In genomic region chr22:36763576-36763975, GRCh38 we compare ENCODE assay signal across 28 cellular contexts. TPM values are rescaled to one million over a fixed set of nuclear protein-coding genes. Genes with fewer than 3 reads are reported as not detected.
DNase-seq lines count a peak whose midpoint lies in the region; ATAC-seq and TF ChIP-seq lines count a peak whose summit lies in the region.
"Had no signal": no experiment of that assay in that cellular context is flagged by ENCODE, and none has a peak within 500 bp of the region (broad histone marks: within the 10 kb centered on the region; RNA-seq: fewer than 3 reads in every experiment).

No MANE protein-coding gene starts in this region.

- no peak for TF ChIP-seq POLR2A in spleen (IDR thresholded peaks at IDR 0.05)

- H3K4me3 ChIP-seq in spleen, result no peak overlapping the region
- H3K4me3 ChIP-seq in smooth muscle cell, result no peak overlapping the region
- H3K4me3 ChIP-seq: heart right ventricle, prostate gland had no signal

- H3K79me2 ChIP-seq in smooth muscle cell (ENCODE audit: low read depth), result no peaks in the 10 kb centered on the region

- H3K36me3 ChIP-seq in spleen, result peaks cover 0 to 67% (median 14%) of the 10 kb centered on the region in 6 donors
- H3K36me3 ChIP-seq in smooth muscle cell (ENCODE audit: low read depth), result no peaks in the 10 kb centered on the region
- H3K36me3 ChIP-seq: prostate gland had no signal

- H3K27ac ChIP-seq in spleen (no peak overlapping the region), smooth muscle cell (ENCODE audit: low read depth) (no peak overlapping the region)
- H3K27ac ChIP-seq: heart right ventricle, prostate gland had no signal

- POLR2A ChIA-PET in MCF 10A (lab: Yijun Ruan, JAX), result interaction anchor here (0.7 to 6.8 kb wide), 16 partner anchors 10 to 256 kb away, joined by 3 to 69 read pairs (median 6); partner anchors contain the start of genes EIF3D, FOXRED2 and IFT27

- DNase-seq in HPDE6-E6E7 (ENCODE audit: extremely low spot score) (peak; percentile 74), MCF 10A (ENCODE audit: unreplicated experiment) (peak; percentile 87), islet precursor cell (peak; percentile 39), spleen (peak; percentile 33), NCI-H69 (lab: John Stamatoyannopoulos, UW) (no peak), smooth muscle cell (lab: John Stamatoyannopoulos, UW; ENCODE audit: unreplicated experiment) (no peak)
- DNase-seq: activated B cell treated with CpG ODN at 0.5 μM for 24 hours; aorta; central memory CD4-positive, alpha-beta T cell; DMS79; foreskin fibroblast; heart right ventricle; immature natural killer cell; midbrain; NCI-H1048; NCI-H1694 treated with DMSO at 0.1 percent for 48 hours; stimulated activated CD4-positive, alpha-beta T cell treated with anti-CD3 and anti-CD28 coated beads, Interleukin-1b, Interleukin-23, amount 100 ng/mL, for 48 hours; T-helper 9 cell had no signal

- H3K27me3 Mint-ChIP-seq in MCF 10A (ENCODE audit: insufficient read depth, unreplicated experiment), result no peaks in the 10 kb centered on the region
- H3K27me3 Mint-ChIP-seq: activated B cell treated with CpG ODN at 0.5 μM for 24 hours; activated naive CD4-positive, alpha-beta T cell treated with anti-CD3 and anti-CD28 coated beads, Interleukin-2, amount 50 U/mL, for 24 hours had no signal

- CTCF ChIA-PET in MCF 10A (lab: Yijun Ruan, JAX), result interaction anchor here (0.6 to 13.8 kb wide), 6 partner anchors 7 to 460 kb away, joined by 3 to 158 read pairs (median 4); no protein-coding TSS in a partner anchor

- no peaks in the 10 kb centered on the region for H3K36me3 Mint-ChIP-seq in MCF 10A (ENCODE audit: insufficient read depth, unreplicated experiment)
- H3K36me3 Mint-ChIP-seq: activated naive CD4-positive, alpha-beta T cell treated with anti-CD3 and anti-CD28 coated beads, Interleukin-2, amount 50 U/mL, for 24 hours had no signal

- peak overlapping the region; percentile 52 for H3K27ac Mint-ChIP-seq in MCF 10A (ENCODE audit: low read depth, unreplicated experiment)
- H3K27ac Mint-ChIP-seq: activated B cell treated with CpG ODN at 0.5 μM for 24 hours; activated naive CD4-positive, alpha-beta T cell treated with anti-CD3 and anti-CD28 coated beads, Interleukin-2, amount 50 U/mL, for 24 hours; activated T-helper 1 cell treated with anti-CD3 and anti-CD28 coated beads, Interleukin-12 subunit alpha, Interleukin-12 subunit beta, Interleukin-2, Interleukin-4 antibody, amounts not matched to agents 30 ng/mL and 10 ng/mL and 1 ng/mL, durations not matched to agents 14 hours and 24 hours and 36 hours; immature natural killer cell had no signal

- H3K27me3 ChIP-seq in spleen (replicated peaks in 1 of 7), result no peaks in the 10 kb centered on the region
- H3K27me3 ChIP-seq in smooth muscle cell (ENCODE audit: low read depth), result no peaks in the 10 kb centered on the region
- H3K27me3 ChIP-seq: heart right ventricle had no signal

- no peak overlapping the region for H3K4me2 ChIP-seq in smooth muscle cell

- H3K9me3 Mint-ChIP-seq in MCF 10A (ENCODE audit: unreplicated experiment), result no peaks in the 10 kb centered on the region
- H3K9me3 Mint-ChIP-seq: activated B cell treated with CpG ODN at 0.5 μM for 24 hours; activated naive CD4-positive, alpha-beta T cell treated with anti-CD3 and anti-CD28 coated beads, Interleukin-2, amount 50 U/mL, for 24 hours; activated T-helper 1 cell treated with anti-CD3 and anti-CD28 coated beads, Interleukin-12 subunit alpha, Interleukin-12 subunit beta, Interleukin-2, Interleukin-4 antibody, amounts not matched to agents 30 ng/mL and 10 ng/mL and 1 ng/mL, durations not matched to agents 14 hours and 24 hours and 36 hours; immature natural killer cell; neural crest cell had no signal

- H3K4me1 Mint-ChIP-seq in MCF 10A (ENCODE audit: insufficient read depth, unreplicated experiment), result peaks cover 29% of the 10 kb centered on the region
- H3K4me1 Mint-ChIP-seq: activated B cell treated with CpG ODN at 0.5 μM for 24 hours; activated naive CD4-positive, alpha-beta T cell treated with anti-CD3 and anti-CD28 coated beads, Interleukin-2, amount 50 U/mL, for 24 hours; immature natural killer cell; neural crest cell had no signal

- no peaks in the 10 kb centered on the region for H3K9me3 ChIP-seq in spleen
- H3K9me3 ChIP-seq in smooth muscle cell (replicated peaks; ENCODE audit: low read depth), result no peaks in the 10 kb centered on the region
- H3K9me3 ChIP-seq: heart right ventricle, prostate gland had no signal

- peak overlapping the region; percentile 12 for H3K4me3 Mint-ChIP-seq in MCF 10A (ENCODE audit: unreplicated experiment)
- H3K4me3 Mint-ChIP-seq: activated B cell treated with CpG ODN at 0.5 μM for 24 hours; activated naive CD4-positive, alpha-beta T cell treated with anti-CD3 and anti-CD28 coated beads, Interleukin-2, amount 50 U/mL, for 24 hours; activated T-helper 1 cell treated with anti-CD3 and anti-CD28 coated beads, Interleukin-12 subunit alpha, Interleukin-12 subunit beta, Interleukin-2, Interleukin-4 antibody, amounts not matched to agents 30 ng/mL and 10 ng/mL and 1 ng/mL, durations not matched to agents 14 hours and 24 hours and 36 hours; immature natural killer cell; neural crest cell had no signal

- no peak overlapping the region for H3K9ac ChIP-seq in smooth muscle cell (ENCODE audit: low read depth)

- H4K20me1 ChIP-seq in smooth muscle cell (ENCODE audit: low read depth), result no peaks in the 10 kb centered on the region

- no peaks in the 10 kb centered on the region for H3K4me1 ChIP-seq in spleen
- H3K4me1 ChIP-seq in smooth muscle cell (ENCODE audit: low read depth), result no peaks in the 10 kb centered on the region
- H3K4me1 ChIP-seq: prostate gland had no signal

- ATAC-seq in HG03460 (IDR thresholded peaks at IDR 0.05; ENCODE audit: unreplicated experiment) (no peak), GM19467 (IDR thresholded peaks at IDR 0.05; ENCODE audit: unreplicated experiment) (no peak)
- ATAC-seq: HepG2, Right ventricle myocardium inferior had no signal

- intact Hi-C loops in MCF 10A (cut with micrococcal nuclease) (loop anchor here (5.0 kb wide), 2 partner anchors 121 to 216 kb away; no protein-coding TSS in a partner anchor), spleen (cut with DNase I; ENCODE audit: low total_unique reads) (loop anchor here (10.0 kb wide), 1 partner anchor 219 kb away; no protein-coding TSS in a partner anchor)

- H3F3A ChIP-seq in smooth muscle cell (ENCODE audit: low read depth), result no peaks in the 10 kb centered on the region

- H2AFZ ChIP-seq in smooth muscle cell (ENCODE audit: low read depth), result no peak overlapping the region

- WGBS in spleen, 5 donors, result 88 to 96% (median 95%) methylated on average over 8 of the region's 8 CpGs
- WGBS in smooth muscle cell (ENCODE audit: low lambda C conversion rate), result 91% methylated on average over 8 of the region's 8 CpGs

- TF ChIP-seq CTCF in MCF 10A (IDR thresholded peaks at IDR 0.05; ENCODE audit: unreplicated experiment) (no peak), spleen (IDR thresholded peaks at IDR 0.05 in 8 of 11, conservative IDR thresholded peaks at IDR 0.05 in 3 of 11) (no peak), smooth muscle cell (IDR thresholded peaks at IDR 0.05; ENCODE audit: borderline replicate concordance, insufficient read depth, poor library complexity, severe bottlenecking) (no peak)

- BruUV-seq in MCF 10A (replicated peaks; lab: Mats Ljungman, UMichigan), result no TSS peak

RNA-seq across cellular contexts. Expression of gene IFT27, which starts 12.3 kb away (rescaled TPM):
- total RNA-seq in MCF 10A (2022) (17.6 and 28.7 TPM in 2 replicates), spleen (10 to 100 TPM; 12.4 to 35.4 (median 25.6) TPM), smooth muscle cell (12.5 and 16.0 TPM in 2 replicates)
- polyA plus RNA-seq in spleen (10 to 100 TPM; 17.5 to 23.4 (median 20.1) TPM), smooth muscle cell (43.2 and 46.8 TPM in 2 replicates)

RNA-seq across cellular contexts. Expression of gene PVALB, which starts 53.3 kb away (rescaled TPM):
- not detected in 2 replicates for total RNA-seq in MCF 10A (2022)
- total RNA-seq in spleen, result 1 to 10 TPM in 2 of 7 donors, under 1 TPM in 3, not detected in 2; 0.91 to 3.2 (median 0.95) TPM
- 1 to 10 TPM in 2 of 3 donors, under 1 TPM in 1; 0.52 to 2.8 (median 1.0) TPM for polyA plus RNA-seq in spleen
- not detected in 2 replicates for total RNA-seq in smooth muscle cell
- polyA plus RNA-seq in smooth muscle cell, result not detected in 2 replicates
- total RNA-seq: activated B cell treated with CpG ODN at 0.5 μM for 24 hours; activated T-helper 1 cell treated with anti-CD3 and anti-CD28 coated beads, Interleukin-12 subunit alpha, Interleukin-12 subunit beta, Interleukin-2, Interleukin-4 antibody, amounts not matched to agents 30 ng/mL and 10 ng/mL and 1 ng/mL, durations not matched to agents 14 hours and 24 hours and 36 hours; aorta; epithelial cell of proximal tubule; heart right ventricle; HepG2; Right ventricle myocardium inferior had no signal
- polyA plus RNA-seq: aorta, BJ, heart right ventricle, HepG2, immature natural killer cell had no signal

Comparison
In these comparisons a context has a peak if more than half of its experiments do, and no peak if none do; other contexts are left out.
1. DNase-seq: peak in HPDE6-E6E7 (single experiment), MCF 10A (single experiment), islet precursor cell (single experiment) and spleen (single experiment); none in NCI-H69 (single experiment) and smooth muscle cell (single experiment).